1 cellular context compared by ENCODE assay signal in genomic region chr2:168208652-168209051, GRCh38.
TF ChIP-seq lines count a peak whose summit lies in the region.

No MANE protein-coding gene starts in this region.

TF ChIP-seq in HepG2, 621 proteins besides CTCF, POLR2A, EP300 and RAD21 (continued from another document):
- TF ChIP-seq CSRNP2 (CRISPR knock-in tag; conservative IDR thresholded peaks at IDR 0.05; ENCODE audit: low read depth): no peak
